ENCODE assay signal across 1 cellular context in genomic region chr11:72789493-72790131, GRCh38.
TF ChIP-seq lines count a peak whose summit lies in the region.

No MANE protein-coding gene starts in this region.

TF ChIP-seq in H1, 55 proteins besides CTCF, POLR2A, EP300 and RAD21:
- no peak for TF ChIP-seq SIN3A (conservative IDR thresholded peaks at IDR 0.05 in 1 of 2, IDR thresholded peaks at IDR 0.05 in 1 of 2; ENCODE audit: low read depth in 1 of 2, low read length in 2 of 2)
- TF ChIP-seq GTF2F1 (IDR thresholded peaks at IDR 0.05; ENCODE audit: borderline replicate concordance, low read depth, low read length) = no peak
- TF ChIP-seq ATF2 (IDR thresholded peaks at IDR 0.05; ENCODE audit: low read length) = no peak
- TF ChIP-seq JUND (IDR thresholded peaks at IDR 0.05; ENCODE audit: low read length) = no peak
- no peak for TF ChIP-seq CHD1 (IDR thresholded peaks at IDR 0.05; ENCODE audit: low read depth, low read length)
- TF ChIP-seq ZNF274 (IDR thresholded peaks at IDR 0.05; ENCODE audit: borderline replicate concordance, extremely low read depth, low read length) = no peak
- no peak for TF ChIP-seq CBX5 (IDR thresholded peaks at IDR 0.05; ENCODE audit: low read depth, low read length)
- no peak for TF ChIP-seq KDM1A (IDR thresholded peaks at IDR 0.05; ENCODE audit: borderline replicate concordance, low read length)
- no peak for TF ChIP-seq SAP30 (IDR thresholded peaks at IDR 0.05; ENCODE audit: insufficient read depth, insufficient replicate concordance, low read length)
- no peak for TF ChIP-seq BCL11A (IDR thresholded peaks at IDR 0.05; ENCODE audit: low read depth in 2 of 2, low read length in 2 of 2)
- no peak for TF ChIP-seq YY1 (IDR thresholded peaks at IDR 0.05; ENCODE audit: low read depth, low read length)
- TF ChIP-seq SP1 (IDR thresholded peaks at IDR 0.05; ENCODE audit: low read depth, low read length) = no peak
- TF ChIP-seq BRCA1 (IDR thresholded peaks at IDR 0.05; ENCODE audit: low read depth, low read length) = no peak
- no peak for TF ChIP-seq RFX5 (IDR thresholded peaks at IDR 0.05; ENCODE audit: borderline replicate concordance, low read depth, low read length)
- no peak for TF ChIP-seq NRF1 (IDR thresholded peaks at IDR 0.05; ENCODE audit: low read depth, low read length)
- no peak for TF ChIP-seq CREB1 (IDR thresholded peaks at IDR 0.05)
TF ChIP-seq in H1: peak in this region for 0.
